In genomic region chr4:102533916-102534315, GRCh38 we compare ENCODE assay signal across 23 cellular contexts. TPM values are rescaled to one million over a fixed set of nuclear protein-coding genes. Genes with fewer than 3 reads are reported as not detected.
A peak's percentile ranks its signal among the peaks of the same experiment; 100 is the strongest.
DNase-seq lines count a peak whose midpoint lies in the region; ATAC-seq and TF ChIP-seq lines count a peak whose summit lies in the region.
"Had no signal": no experiment of that assay in that cellular context is flagged by ENCODE, and none has a peak within 500 bp of the region (broad histone marks: within the 10 kb centered on the region; RNA-seq: fewer than 3 reads in every experiment).

No MANE protein-coding gene starts in this region.

- POLR2A ChIA-PET in activated CD4-positive, alpha-beta T cell treated with anti-CD3 and anti-CD28 coated beads, Interleukin-2, amount 10 ng/mL, durations not matched to agents 7 days and 5 days (lab: Charles Lee) = no interaction called here

- no peak for TF ChIP-seq POLR2A in esophagus squamous epithelium (IDR thresholded peaks at IDR 0.05)

- H3K4me1 ChIP-seq in esophagus squamous epithelium (peaks cover 0 to 52% (median 0%) of the 10 kb centered on the region in 3 donors), BE2C (peaks cover 4% of the 10 kb centered on the region)
- H3K4me1 ChIP-seq: HAP-1 had no signal

- H3K27me3 ChIP-seq in esophagus squamous epithelium = no peaks in the 10 kb centered on the region
- no peaks in the 10 kb centered on the region for H3K27me3 ChIP-seq in BE2C
- H3K27me3 ChIP-seq: hepatocyte, neural progenitor cell had no signal

- H3K36me3 ChIP-seq in esophagus squamous epithelium (peaks cover 0 to 21% (median 0%) of the 10 kb centered on the region in 3 donors), BE2C (no peaks in the 10 kb centered on the region)
- H3K36me3 ChIP-seq: HAP-1, neural progenitor cell had no signal

- ATAC-seq in central memory CD8-positive, alpha-beta T cell (replicated peaks; ENCODE audit: extremely low read depth, poor library complexity, severe bottlenecking) = peak; percentile 9
- ATAC-seq in stimulated activated naive CD8-positive, alpha-beta T cell treated with anti-CD3 and anti-CD28 coated beads, Interleukin-15, Interleukin-2, amounts not matched to agents 100 U/mL and 50 U/mL, for 24 hours = peak; percentile 19

- peak overlapping the region; percentile 62 for H3K27ac Mint-ChIP-seq in activated CD4-positive, alpha-beta T cell treated with anti-CD3 and anti-CD28 coated beads, Interleukin-2, amount 10 ng/mL, durations not matched to agents 7 days and 5 days
- peak overlapping the region; percentile 2 for H3K27ac Mint-ChIP-seq in central memory CD8-positive, alpha-beta T cell (ENCODE audit: low read depth)
- H3K27ac Mint-ChIP-seq: activated CD4-positive, alpha-beta memory T cell treated with anti-CD3 and anti-CD28 coated beads, Interleukin-2, amount 10 ng/mL, durations not matched to agents 7 days and 5 days; neural progenitor cell had no signal

- H3K9me3 ChIP-seq in esophagus squamous epithelium = no peaks in the 10 kb centered on the region
- no peaks in the 10 kb centered on the region for H3K9me3 ChIP-seq in BE2C
- H3K9me3 ChIP-seq: HAP-1 had no signal

- H3K36me3 Mint-ChIP-seq in activated CD4-positive, alpha-beta T cell treated with anti-CD3 and anti-CD28 coated beads, Interleukin-2, amount 10 ng/mL, durations not matched to agents 7 days and 5 days (ENCODE audit: low read depth) = peaks cover 65% of the 10 kb centered on the region
- peaks cover 34% of the 10 kb centered on the region for H3K36me3 Mint-ChIP-seq in central memory CD8-positive, alpha-beta T cell (ENCODE audit: insufficient read depth)
- H3K36me3 Mint-ChIP-seq: neural progenitor cell had no signal

- H3K4me3 ChIP-seq in esophagus squamous epithelium = no peak overlapping the region
- no peak overlapping the region for H3K4me3 ChIP-seq in BE2C (ENCODE audit: low read depth, low read length)
- H3K4me3 ChIP-seq: HAP-1, hepatocyte, neural progenitor cell had no signal

- TF ChIP-seq CTCF in esophagus squamous epithelium (IDR thresholded peaks at IDR 0.05) (no peak), BE2C (IDR thresholded peaks at IDR 0.05; ENCODE audit: low read depth, low read length) (no peak)

- CTCF ChIA-PET in activated CD4-positive, alpha-beta T cell treated with anti-CD3 and anti-CD28 coated beads, Interleukin-2, amount 10 ng/mL, durations not matched to agents 7 days and 5 days (lab: Charles Lee) = interaction anchor here (1.0 to 1.6 kb wide), 3 partner anchors 9 to 29 kb away, joined by 3 to 5 read pairs (median 4); no protein-coding TSS in a partner anchor

- no peak for DNase-seq in activated CD4-positive, alpha-beta T cell treated with anti-CD3 and anti-CD28 coated beads, Interleukin-2, amount 10 ng/mL, durations not matched to agents 7 days and 5 days
- DNase-seq in activated CD4-positive, alpha-beta T cell treated with anti-CD3 and anti-CD28 coated beads, Interleukin-2, amount 50 U/mL, for 1 hour = no peak
- DNase-seq in NCI-H748 treated with DMSO at 0.1 percent for 48 hours (lab: John Stamatoyannopoulos, UW) = peak; percentile 59
- no peak for DNase-seq in central memory CD8-positive, alpha-beta T cell (ENCODE audit: low spot score in 2 of 2)
- no peak for DNase-seq in stimulated activated naive CD8-positive, alpha-beta T cell treated with anti-CD3 and anti-CD28 coated beads, Interleukin-15, Interleukin-2, amounts not matched to agents 100 U/mL and 50 U/mL, for 24 hours
- DNase-seq in esophagus squamous epithelium (lab: John Stamatoyannopoulos, UW) = no peak
- DNase-seq in BE2C = no peak
- DNase-seq in T-helper 9 cell = no peak
- DNase-seq: activated CD4-positive, alpha-beta memory T cell treated with anti-CD3 and anti-CD28 coated beads, Interleukin-2, amount 10 ng/mL, durations not matched to agents 7 days and 5 days; CD4-positive, CD25-positive, alpha-beta regulatory T cell; cerebellar nuclear complex; effector memory CD4-positive, alpha-beta T cell; kidney; mesenchymal stem cell; NCI-H774; retina; stimulated activated CD4-positive, alpha-beta T cell treated with anti-CD3 and anti-CD28 coated beads, Interleukin-15, amount 100 ng/mL, for 24 hours; stimulated activated naive CD4-positive, alpha-beta T cell treated with Interleukin-2 at 50 U/mL for 16 hours had no signal

- no peaks in the 10 kb centered on the region for H3K27me3 Mint-ChIP-seq in activated CD4-positive, alpha-beta T cell treated with anti-CD3 and anti-CD28 coated beads, Interleukin-2, amount 10 ng/mL, durations not matched to agents 7 days and 5 days
- H3K27me3 Mint-ChIP-seq in central memory CD8-positive, alpha-beta T cell = no peaks in the 10 kb centered on the region
- H3K27me3 Mint-ChIP-seq: activated CD4-positive, alpha-beta memory T cell treated with anti-CD3 and anti-CD28 coated beads, Interleukin-2, amount 10 ng/mL, durations not matched to agents 7 days and 5 days; CD4-positive, CD25-positive, alpha-beta regulatory T cell had no signal

- no peaks in the 10 kb centered on the region for H3K9me3 Mint-ChIP-seq in activated CD4-positive, alpha-beta T cell treated with anti-CD3 and anti-CD28 coated beads, Interleukin-2, amount 10 ng/mL, durations not matched to agents 7 days and 5 days
- no peaks in the 10 kb centered on the region for H3K9me3 Mint-ChIP-seq in central memory CD8-positive, alpha-beta T cell
- H3K9me3 Mint-ChIP-seq: activated CD4-positive, alpha-beta memory T cell treated with anti-CD3 and anti-CD28 coated beads, Interleukin-2, amount 10 ng/mL, durations not matched to agents 7 days and 5 days; activated T-helper 1 cell treated with anti-CD3 and anti-CD28 coated beads, Interleukin-12 subunit alpha, Interleukin-12 subunit beta, Interleukin-2, Interleukin-4 antibody, amounts not matched to agents 30 ng/mL and 10 ng/mL and 1 ng/mL, durations not matched to agents 14 hours and 24 hours and 36 hours; CD4-positive, CD25-positive, alpha-beta regulatory T cell; neural progenitor cell had no signal

- H3K4me1 Mint-ChIP-seq in activated CD4-positive, alpha-beta T cell treated with anti-CD3 and anti-CD28 coated beads, Interleukin-2, amount 10 ng/mL, durations not matched to agents 7 days and 5 days = peaks cover 62% of the 10 kb centered on the region
- H3K4me1 Mint-ChIP-seq in central memory CD8-positive, alpha-beta T cell = peaks cover 39% of the 10 kb centered on the region
- H3K4me1 Mint-ChIP-seq: neural progenitor cell had no signal

- 80 to 95% methylated on average over 2 of the region's 2 CpGs for WGBS in esophagus squamous epithelium, 2 donors

- no peak overlapping the region for H3K4me3 Mint-ChIP-seq in activated CD4-positive, alpha-beta T cell treated with anti-CD3 and anti-CD28 coated beads, Interleukin-2, amount 10 ng/mL, durations not matched to agents 7 days and 5 days
- H3K4me3 Mint-ChIP-seq in central memory CD8-positive, alpha-beta T cell = no peak overlapping the region
- H3K4me3 Mint-ChIP-seq: activated CD4-positive, alpha-beta memory T cell treated with anti-CD3 and anti-CD28 coated beads, Interleukin-2, amount 10 ng/mL, durations not matched to agents 7 days and 5 days; activated T-helper 1 cell treated with anti-CD3 and anti-CD28 coated beads, Interleukin-12 subunit alpha, Interleukin-12 subunit beta, Interleukin-2, Interleukin-4 antibody, amounts not matched to agents 30 ng/mL and 10 ng/mL and 1 ng/mL, durations not matched to agents 14 hours and 24 hours and 36 hours; neural progenitor cell had no signal

- peak overlapping the region in 1 of 4 donors; percentile 15 for H3K27ac ChIP-seq in esophagus squamous epithelium
- H3K27ac ChIP-seq: hepatocyte, KMS-11, neural progenitor cell had no signal

- intact Hi-C loops in esophagus squamous epithelium (cut with DNase I) = no loop called here

RNA-seq across cellular contexts. Expression of gene NFKB1, which starts 32.8 kb away (rescaled TPM):
- 100 to 1,000 TPM; 135 to 142 TPM for total RNA-seq in activated CD4-positive, alpha-beta T cell treated with anti-CD3 and anti-CD28 coated beads, Interleukin-2, amount 10 ng/mL, durations not matched to agents 7 days and 5 days
- total RNA-seq in esophagus squamous epithelium = 10 to 100 TPM; 33.5 to 47.5 (median 41.4) TPM
- 11.9 TPM for polyA plus RNA-seq in BE2C (2012; ENCODE audit: insufficient read depth, insufficient read length, low read depth)
